18 cellular contexts compared by ENCODE assay signal in the genomic region with DNA sequence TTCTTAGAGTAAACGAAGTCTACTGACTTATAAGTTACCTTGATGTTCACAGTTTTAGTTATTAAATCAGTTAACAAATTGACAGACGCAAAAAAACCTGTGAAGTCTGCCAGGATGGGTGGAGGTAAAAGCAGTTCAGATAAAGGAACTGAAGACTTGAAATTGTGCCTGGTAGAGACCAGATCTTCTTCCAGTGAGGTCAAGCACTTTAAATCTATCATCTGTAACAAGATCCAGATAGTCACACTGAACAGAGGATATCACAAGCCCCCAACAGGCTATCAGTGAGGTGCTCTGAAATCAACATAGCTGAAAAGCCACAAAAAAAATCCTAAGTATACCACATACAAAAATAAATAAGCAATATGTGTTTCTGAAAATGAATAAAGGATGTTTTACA. TPM values are rescaled to one million over a fixed set of nuclear protein-coding genes. Genes with fewer than 3 reads are reported as not detected.
A peak's percentile ranks its signal among the peaks of the same experiment; 100 is the strongest.
DNase-seq lines count a peak whose midpoint lies in the region; ATAC-seq, FAIRE-seq and TF ChIP-seq lines count a peak whose summit lies in the region.
"Had no signal": no experiment of that assay in that cellular context is flagged by ENCODE, and none has a peak within 500 bp of the region (broad histone marks: within the 10 kb centered on the region; RNA-seq: fewer than 3 reads in every experiment).

No MANE protein-coding gene starts in this region.

- CTCF ChIA-PET in PC-3 (lab: Charles Lee), result no interaction called here

- H3K9me3 ChIP-seq in PC-3 (ENCODE audit: low read length) (no peaks in the 10 kb centered on the region), small intestine (ENCODE audit: control insufficient read depth, low read depth) (no peaks in the 10 kb centered on the region)
- H3K9me3 ChIP-seq: BE2C, Peyer's patch had no signal

- no peak overlapping the region for H3K4me3 ChIP-seq in PC-3 (ENCODE audit: low read length)
- H3K4me3 ChIP-seq in small intestine (ENCODE audit: low read depth in 1 of 2, low read length in 2 of 2), result no peak overlapping the region
- H3K4me3 ChIP-seq: Peyer's patch had no signal

- H3K4me1 ChIP-seq in PC-3 (ENCODE audit: insufficient read depth, low read length), result peaks cover 28% of the 10 kb centered on the region
- peaks cover 3 to 4% of the 10 kb centered on the region in 2 donors for H3K4me1 ChIP-seq in small intestine (ENCODE audit: control insufficient read depth in 2 of 2, insufficient read depth in 1 of 2, low read depth in 1 of 2, low read length in 1 of 2)
- H3K4me1 ChIP-seq: BE2C had no signal

- WGBS in small intestine, 3 donors, result 19 to 38% (median 20%) methylated on average over 2 of the region's 2 CpGs

- no peaks in the 10 kb centered on the region for H4K20me1 ChIP-seq in PC-3 (ENCODE audit: low read length)

- POLR2A ChIA-PET in PC-3 (lab: Charles Lee; ENCODE audit: unreplicated experiment), result no interaction called here

- H3K27ac ChIP-seq in PC-3 (ENCODE audit: low read length), result peak overlapping the region; percentile 62
- peak overlapping the region in 1 of 2 donors; percentile 34 for H3K27ac ChIP-seq in small intestine (ENCODE audit: low read depth in 1 of 2, low read length in 1 of 2)

- intact Hi-C loops in PC-3 (cut with micrococcal nuclease), result loop anchor here (2.0 to 10.0 kb wide), 3 partner anchors 195 to 385 kb away; no protein-coding TSS in a partner anchor

- BruUV-seq in PC-3 (replicated peaks; lab: Mats Ljungman, UMichigan), result no TSS peak

- peak overlapping the region; percentile 17; the same call in 1 of the 2 replicates for H3K9ac ChIP-seq in PC-3 (ENCODE audit: low read length)

- H3K79me2 ChIP-seq in PC-3 (ENCODE audit: low read length), result no peaks in the 10 kb centered on the region

- no peaks in the 10 kb centered on the region for H3K27me3 ChIP-seq in PC-3 (ENCODE audit: low read length)
- H3K27me3 ChIP-seq in small intestine (ENCODE audit: control insufficient read depth in 2 of 2, insufficient read depth in 2 of 2, low read length in 2 of 2), result no peaks in the 10 kb centered on the region
- H3K27me3 ChIP-seq: BE2C, Peyer's patch had no signal

- no peaks in the 10 kb centered on the region for H3F3A ChIP-seq in PC-3 (ENCODE audit: low read length, unreplicated experiment)

- H3K9me2 ChIP-seq in PC-3 (replicated peaks; ENCODE audit: low read length), result no peaks in the 10 kb centered on the region

- no peaks in the 10 kb centered on the region for H3K36me3 ChIP-seq in PC-3 (ENCODE audit: low read depth, low read length)
- H3K36me3 ChIP-seq in small intestine (ENCODE audit: control insufficient read depth in 2 of 2, insufficient read depth in 2 of 2, low read length in 2 of 2), result no peaks in the 10 kb centered on the region
- H3K36me3 ChIP-seq: BE2C, Peyer's patch had no signal

- ATAC-seq in PC-3 (no peak), HG03432 (IDR thresholded peaks at IDR 0.05; ENCODE audit: unreplicated experiment) (no peak), GM18498 (IDR thresholded peaks at IDR 0.05; ENCODE audit: unreplicated experiment) (no peak), GM18505 (IDR thresholded peaks at IDR 0.05; ENCODE audit: unreplicated experiment) (no peak)
- ATAC-seq: SK-N-SH treated with all-trans-retinoic acid at 6 μM for 48 hours had no signal

- TF ChIP-seq CTCF in PC-3 (conservative IDR thresholded peaks at IDR 0.05; ENCODE audit: low read depth, low read length), result no peak

- H2AFZ ChIP-seq in PC-3 (ENCODE audit: low read length), result no peak overlapping the region

- TF ChIP-seq POLR2A in GM12891 (IDR thresholded peaks at IDR 0.05; ENCODE audit: low read depth, low read length) (no peak), GM18505 (IDR thresholded peaks at IDR 0.05; ENCODE audit: borderline replicate concordance, extremely low read depth, insufficient read depth, insufficient read length) (no peak)

- no peak for DNase-seq in GM12891 (ENCODE audit: insufficient read length, low spot score)
- DNase-seq in PC-3, result no peak
- DNase-seq in left kidney (ENCODE audit: low read depth, low spot score), result peak; percentile 55
- peak; percentile 41 for DNase-seq in small intestine
- DNase-seq: BE2C; CD4-positive, alpha-beta memory T cell; NCI-H1048; NCI-H446 treated with DMSO at 0.1 percent for 48 hours; NCI-H774; Right ventricle myocardium superior had no signal

- no peak for FAIRE-seq in GM12891 (lab: Jason Lieb, UNC)
- peak; percentile 51 for FAIRE-seq in small intestine (lab: Jason Lieb, UNC)
- FAIRE-seq: H54 had no signal

- H3K4me2 ChIP-seq in PC-3 (ENCODE audit: low read length), result peak overlapping the region; percentile 64

TF ChIP-seq in GM12891, 5 proteins besides CTCF, POLR2A, EP300 and RAD21:
- 0 out of 2 replicates have a peak, but pooled peaks have one; percentile 3 for TF ChIP-seq SPI1 (IDR thresholded peaks at IDR 0.05; ENCODE audit: low read depth, low read length)
- TF ChIP-seq POLR2AphosphoS5 (IDR thresholded peaks at IDR 0.05; ENCODE audit: low read depth, low read length), result no peak
- TF ChIP-seq POU2F2 (IDR thresholded peaks at IDR 0.05; ENCODE audit: low read depth, low read length), result no peak
- no peak for TF ChIP-seq TAF1 (IDR thresholded peaks at IDR 0.05; ENCODE audit: low read depth, low read length)
- TF ChIP-seq PAX5 (IDR thresholded peaks at IDR 0.05; ENCODE audit: insufficient read depth, low read length, severe bottlenecking), result no peak
TF ChIP-seq in GM12891: peak in this region for 1.

RNA-seq across cellular contexts. Expression of gene DSG4, which starts 23.6 kb away (rescaled TPM):
- not detected for polyA plus RNA-seq in GM12891 (2012; ENCODE audit: low read depth, missing spikeins)
- total RNA-seq in PC-3 (2014; rRNA removed), result 0.04 TPM in 1 of 2 replicates, not detected in the other
- polyA plus RNA-seq in small intestine, result under 1 TPM in 1 of 3 donors, not detected in 2; 0.28 TPM
- total RNA-seq: CD4-positive, alpha-beta memory T cell; Right ventricle myocardium superior had no signal
- polyA plus RNA-seq: AG04450; CD4-positive, alpha-beta memory T cell had no signal

RNA-seq across cellular contexts. Expression of gene DSG3, which starts 47.4 kb away (rescaled TPM):
- 0.01 TPM for polyA plus RNA-seq in GM12891 (2012; ENCODE audit: low read depth, missing spikeins)
- not detected in 2 replicates for total RNA-seq in PC-3 (2014; rRNA removed)
- polyA plus RNA-seq in small intestine, result 1 to 10 TPM in 1 of 3 donors, under 1 TPM in 2; 0.27 to 2.5 (median 0.67) TPM
- total RNA-seq: CD4-positive, alpha-beta memory T cell; HT-29; Right ventricle myocardium superior had no signal
- polyA plus RNA-seq: AG04450 had no signal

Comparison
In these comparisons a context has a peak if more than half of its experiments do, and no peak if none do; other contexts are left out.
1. DNase-seq: peak in left kidney (single experiment) and small intestine (single experiment); none in GM12891 (single experiment) and PC-3 (single experiment).